9 cellular contexts compared by ENCODE assay signal in genomic region chr5:106006242-106006641, GRCh38.
"Had no signal": no experiment of that assay in that cellular context is flagged by ENCODE, and none has a peak within 500 bp of the region (broad histone marks: within the 10 kb centered on the region; RNA-seq: fewer than 3 reads in every experiment).

No MANE protein-coding gene starts in this region.

- DNase-seq: H7, HFFc6, IMR-90, KG1 had no signal

- H3K4me1 ChIP-seq: HAP-1 had no signal

- H3K4me3 Mint-ChIP-seq: GM23338, HFFc6 had no signal

- H3K9me3 ChIP-seq: HAP-1 had no signal

- ATAC-seq: GM23338, HCT116, K562 had no signal

- H2AFZ ChIP-seq: GM23338 had no signal

- FAIRE-seq: HTR-8/SVneo, K562 had no signal

- H3K4me3 ChIP-seq: GM23338, HAP-1, K562 had no signal

- H3K4me2 ChIP-seq: GM23338 had no signal

- H3K36me3 ChIP-seq: HAP-1 had no signal

- H3K27ac Mint-ChIP-seq: GM23338, HFFc6 had no signal
